ENCODE assay signal across 8 cellular contexts in genomic region chr15:61835476-61836106, GRCh38.
DNase-seq lines count a peak whose midpoint lies in the region; ATAC-seq, FAIRE-seq and TF ChIP-seq lines count a peak whose summit lies in the region.

No MANE protein-coding gene starts in this region.

- no peak overlapping the region for H3K4me3 ChIP-seq in Jurkat, Clone E6-1 (ENCODE audit: low read length)
- H3K4me3 ChIP-seq in RWPE2 (ENCODE audit: severe bottlenecking) = no peak overlapping the region
- no peak overlapping the region for H3K4me3 ChIP-seq in vagina

- no peak overlapping the region for H3K27ac ChIP-seq in RWPE2 (ENCODE audit: poor library complexity, severe bottlenecking)
- H3K27ac ChIP-seq in vagina = no peak overlapping the region

- intact Hi-C loops in vagina (cut with DNase I) = loop anchor here (10.0 kb wide), 1 partner anchor 1251 kb away; no protein-coding TSS in a partner anchor

- H3K9me3 ChIP-seq in RWPE2 (ENCODE audit: severe bottlenecking) (no peaks in the 10 kb centered on the region), vagina (no peaks in the 10 kb centered on the region)

- ATAC-seq in RWPE2 (ENCODE audit: low read depth) (peak; percentile 60), GM18511 (IDR thresholded peaks at IDR 0.05; ENCODE audit: unreplicated experiment) (no peak)

- DNase-seq in D721Med (ENCODE audit: insufficient read length, low spot score) (peak; percentile 54), RWPE2 (ENCODE audit: low spot score) (no peak), globus pallidus (ENCODE audit: low spot score) (peak; percentile 42), pons (ENCODE audit: low spot score) (peak; percentile 43), vagina (ENCODE audit: extremely low spot score in 2 of 2) (no peak)
- peak; percentile 27 for DNase-seq in Jurkat, Clone E6-1 (ENCODE audit: low read depth, low spot score)
- DNase-seq in activated naive CD4-positive, alpha-beta T cell (lab: John Stamatoyannopoulos, UW) = peak in 3 of 4 experiments; percentile 7 to 27 (median 22)

- peak; percentile 63 for FAIRE-seq in D721Med (lab: Jason Lieb, UNC)

- H3K27me3 ChIP-seq in RWPE2 (ENCODE audit: insufficient read depth, poor library complexity, severe bottlenecking) = peaks cover 3% of the 10 kb centered on the region
- H3K27me3 ChIP-seq in vagina = no peaks in the 10 kb centered on the region

- no peak for TF ChIP-seq POLR2A in vagina (IDR thresholded peaks at IDR 0.05)

- H3K4me1 ChIP-seq in RWPE2 (ENCODE audit: insufficient read depth, poor library complexity, severe bottlenecking) = no peaks in the 10 kb centered on the region
- H3K4me1 ChIP-seq in vagina = no peaks in the 10 kb centered on the region

- TF ChIP-seq CTCF in D721Med (IDR thresholded peaks at IDR 0.05; ENCODE audit: insufficient read depth, missing control alignments) (peak; percentile 89), RWPE2 (IDR thresholded peaks at IDR 0.05; ENCODE audit: poor library complexity, severe bottlenecking) (peak; percentile 100), vagina (IDR thresholded peaks at IDR 0.05) (peak; percentile 80 to 83 (median 83))

- H3K36me3 ChIP-seq in RWPE2 (ENCODE audit: low read depth) (no peaks in the 10 kb centered on the region), vagina (no peaks in the 10 kb centered on the region)

Comparison
In these comparisons a context has a peak if more than half of its experiments do, and no peak if none do; other contexts are left out.
1. DNase-seq: peak in D721Med (single experiment), Jurkat, Clone E6-1 (single experiment), activated naive CD4-positive, alpha-beta T cell (3 of 4), globus pallidus (single experiment) and pons (single experiment); none in RWPE2 (single experiment) and vagina (0 of 2).
2. Peak in every context shown above with its lines, with median percentiles within 50 percentile points of each other: CTCF ChIP-seq.